In the genomic region with DNA sequence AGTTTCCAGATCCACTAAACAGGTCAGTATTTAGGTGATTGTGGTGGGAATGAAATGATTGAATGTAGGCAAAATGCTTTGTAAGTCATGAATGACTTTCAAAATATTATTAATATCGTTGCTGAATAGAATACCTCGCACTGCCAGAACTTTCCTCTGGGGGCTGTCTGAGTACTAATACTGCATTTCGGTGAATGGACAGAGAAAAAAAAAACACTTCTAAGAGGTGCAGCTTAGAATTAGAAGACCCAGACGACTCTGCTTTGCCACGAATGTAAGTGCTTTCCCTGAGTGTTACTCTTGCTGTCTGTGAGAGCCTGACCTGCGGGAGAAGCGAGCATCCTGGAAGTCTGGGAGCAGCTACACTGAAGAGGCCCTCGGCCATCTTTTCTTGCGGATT, we compare ENCODE assay signal across 8 cellular contexts.
DNase-seq lines count a peak whose midpoint lies in the region; ATAC-seq and TF ChIP-seq lines count a peak whose summit lies in the region.

No MANE protein-coding gene starts in this region.

- 44 to 45% methylated on average over 9 of the region's 9 CpGs for WGBS in sigmoid colon, 2 donors

- TF ChIP-seq CTCF in fibroblast of the aortic adventitia (IDR thresholded peaks at IDR 0.05; ENCODE audit: insufficient read depth, low read length) = peak; percentile 52
- no peak for TF ChIP-seq CTCF in sigmoid colon (IDR thresholded peaks at IDR 0.05)
- no peak for TF ChIP-seq CTCF in colonic mucosa (IDR thresholded peaks at IDR 0.05)

- DNase-seq in DMS79 treated with DMSO at 0.1 percent for 48 hours (lab: John Stamatoyannopoulos, UW) = peak; percentile 67
- peak; percentile 50 for DNase-seq in NCI-H526 treated with DMSO at 0.1 percent for 48 hours (lab: John Stamatoyannopoulos, UW)
- DNase-seq in fibroblast of the aortic adventitia (ENCODE audit: low read depth) = peak; percentile 51
- no peak for DNase-seq in sigmoid colon
- no peak for DNase-seq in putamen (ENCODE audit: low spot score)
- DNase-seq in colonic mucosa = no peak
- no peak for DNase-seq in AML-193 (lab: John Stamatoyannopoulos, UW)

- TF ChIP-seq EP300 in sigmoid colon (IDR thresholded peaks at IDR 0.05) = no peak

- H3K27me3 ChIP-seq in sigmoid colon (no peaks in the 10 kb centered on the region), colonic mucosa (no peaks in the 10 kb centered on the region)

- ATAC-seq in GM18498 (IDR thresholded peaks at IDR 0.05; ENCODE audit: unreplicated experiment) = no peak

- H3K36me3 ChIP-seq in sigmoid colon (no peaks in the 10 kb centered on the region), colonic mucosa (no peaks in the 10 kb centered on the region)

- H3K4me1 ChIP-seq in sigmoid colon = peaks cover 0 to 19% (median 16%) of the 10 kb centered on the region in 4 donors
- no peaks in the 10 kb centered on the region for H3K4me1 ChIP-seq in colonic mucosa

- H3K4me3 ChIP-seq in fibroblast of the aortic adventitia (ENCODE audit: low read depth, low read length) = peak overlapping the region; percentile 33
- peak overlapping the region in 3 of 4 donors; percentile 34 to 46 (median 43) for H3K4me3 ChIP-seq in sigmoid colon
- no peak overlapping the region for H3K4me3 ChIP-seq in colonic mucosa

- H3K9me3 ChIP-seq in sigmoid colon (no peaks in the 10 kb centered on the region), colonic mucosa (no peaks in the 10 kb centered on the region)

- no peak overlapping the region for H3K9ac ChIP-seq in colonic mucosa (ENCODE audit: low read depth in 2 of 2, low read length in 2 of 2)

- no peak for TF ChIP-seq POLR2A in sigmoid colon (IDR thresholded peaks at IDR 0.05)

- peak overlapping the region in 2 of 4 donors; percentile 48 to 53 for H3K27ac ChIP-seq in sigmoid colon
- no peak overlapping the region for H3K27ac ChIP-seq in colonic mucosa

- intact Hi-C loops in sigmoid colon (cut with DNase I) = no loop called here
- intact Hi-C loops in colonic mucosa (cut with DNase I) = no loop called here

Comparison
In these comparisons a context has a peak if more than half of its experiments do, and no peak if none do; other contexts are left out.
1. DNase-seq: peak in DMS79 treated with DMSO at 0.1 percent for 48 hours (single experiment), NCI-H526 treated with DMSO at 0.1 percent for 48 hours (single experiment) and fibroblast of the aortic adventitia (single experiment); none in sigmoid colon (single experiment), putamen (single experiment), colonic mucosa (single experiment) and AML-193 (0 of 2).